8 cellular contexts compared by ENCODE assay signal in genomic region chr3:32502089-32502943, GRCh38. TPM values are rescaled to one million over a fixed set of nuclear protein-coding genes. Genes with fewer than 3 reads are reported as not detected.
A peak's percentile ranks its signal among the peaks of the same experiment; 100 is the strongest.
DNase-seq lines count a peak whose midpoint lies in the region; ATAC-seq and TF ChIP-seq lines count a peak whose summit lies in the region.

A gene with protein sequence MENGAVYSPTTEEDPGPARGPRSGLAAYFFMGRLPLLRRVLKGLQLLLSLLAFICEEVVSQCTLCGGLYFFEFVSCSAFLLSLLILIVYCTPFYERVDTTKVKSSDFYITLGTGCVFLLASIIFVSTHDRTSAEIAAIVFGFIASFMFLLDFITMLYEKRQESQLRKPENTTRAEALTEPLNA (minus strand): TSS chr3:32502852. CDS start chr3:32502745, 107 bp downstream.

- under 1% methylated on average over 62 of the region's 62 CpGs for WGBS in liver

- peak within 1 kb of the TSS; percentile 68 to 93 (median 93) for H3K4me3 ChIP-seq in liver (ENCODE audit: low read depth in 1 of 3, low read length in 3 of 3)

- no peaks in the 10 kb centered on the region for H3K27me3 ChIP-seq in liver (ENCODE audit: control insufficient read depth in 4 of 4, insufficient read depth in 4 of 4, low read length in 3 of 4)

- H3K4me1 ChIP-seq in liver (ENCODE audit: control insufficient read depth in 4 of 4, insufficient read depth in 4 of 4, low read length in 3 of 4) = peaks cover 4 to 22% (median 7%) of the 10 kb centered on the region in 4 donors

- no peaks in the 10 kb centered on the region for H3K9me3 ChIP-seq in liver (ENCODE audit: control insufficient read depth in 4 of 4, low read length in 3 of 4)

- ATAC-seq in GM18873 (IDR thresholded peaks at IDR 0.05; ENCODE audit: low FRiP score, unreplicated experiment) (peak; percentile 55), HG03135 (IDR thresholded peaks at IDR 0.05; ENCODE audit: unreplicated experiment) (peak; percentile 72)

- peak in 1 of 2 donors; percentile 37 for TF ChIP-seq RAD21 in liver (IDR thresholded peaks at IDR 0.05)

- TF ChIP-seq CTCF in AG09319 (IDR thresholded peaks at IDR 0.05; ENCODE audit: low read depth, low read length) = no peak
- no peak for TF ChIP-seq CTCF in liver (IDR thresholded peaks at IDR 0.05; ENCODE audit: low read depth, low read length, missing input control)

- H3K9ac ChIP-seq in liver (ENCODE audit: low read depth in 1 of 2, low read length in 2 of 2) = peak within 1 kb of the TSS; percentile 86 to 94

- peak; percentile 38 for DNase-seq in AG09319 (ENCODE audit: extremely low read depth, low read depth)
- DNase-seq in NCI-H526 treated with DMSO at 0.1 percent for 48 hours (lab: John Stamatoyannopoulos, UW) = peak; percentile 74
- peak; percentile 56 to 60 for DNase-seq in activated CD4-positive, alpha-beta T cell treated with anti-CD3 and anti-CD28 coated beads, Interleukin-2, amount 50 U/mL, for 4 hours
- peak; percentile 76 for DNase-seq in dermis blood vessel endothelial cell
- DNase-seq in stimulated activated CD4-positive, alpha-beta T cell treated with anti-CD3 and anti-CD28 coated beads, Interleukin-2, amount 100 ng/mL, for 48 hours = peak; percentile 67 to 69

- no peaks in the 10 kb centered on the region for H3K36me3 ChIP-seq in liver (ENCODE audit: control insufficient read depth in 4 of 4, insufficient read depth in 3 of 4, low read depth in 1 of 4, low read length in 3 of 4)

- H3K27ac ChIP-seq in liver (ENCODE audit: low read depth in 1 of 2, low read length in 2 of 2) = peak within 1 kb of the TSS; percentile 97

TF ChIP-seq in liver, 16 proteins besides CTCF, POLR2A, EP300 and RAD21:
- TF ChIP-seq FOXA2 (IDR thresholded peaks at IDR 0.05) (no peak), FOXA1 (IDR thresholded peaks at IDR 0.05) (no peak), GABPA (IDR thresholded peaks at IDR 0.05 in 1 of 2, conservative IDR thresholded peaks at IDR 0.05 in 1 of 2) (peak; percentile 28 to 53), SP1 (IDR thresholded peaks at IDR 0.05) (peak; percentile 32), RXRA (IDR thresholded peaks at IDR 0.05) (peak; percentile 8 to 37), ATF3 (IDR thresholded peaks at IDR 0.05) (no peak), HNF4A (conservative IDR thresholded peaks at IDR 0.05) (peak; percentile 73 to 74), YY1 (IDR thresholded peaks at IDR 0.05) (peak; percentile 72), JUND (IDR thresholded peaks at IDR 0.05) (no peak), EGR1 (IDR thresholded peaks at IDR 0.05; ENCODE audit: low read depth in 2 of 2) (peak; percentile 17 to 54), HNF4G (IDR thresholded peaks at IDR 0.05) (peak; percentile 11), NR2F2 (IDR thresholded peaks at IDR 0.05) (no peak), TAF1 (conservative IDR thresholded peaks at IDR 0.05) (peak; percentile 61)
- TF ChIP-seq, protein P1, sequence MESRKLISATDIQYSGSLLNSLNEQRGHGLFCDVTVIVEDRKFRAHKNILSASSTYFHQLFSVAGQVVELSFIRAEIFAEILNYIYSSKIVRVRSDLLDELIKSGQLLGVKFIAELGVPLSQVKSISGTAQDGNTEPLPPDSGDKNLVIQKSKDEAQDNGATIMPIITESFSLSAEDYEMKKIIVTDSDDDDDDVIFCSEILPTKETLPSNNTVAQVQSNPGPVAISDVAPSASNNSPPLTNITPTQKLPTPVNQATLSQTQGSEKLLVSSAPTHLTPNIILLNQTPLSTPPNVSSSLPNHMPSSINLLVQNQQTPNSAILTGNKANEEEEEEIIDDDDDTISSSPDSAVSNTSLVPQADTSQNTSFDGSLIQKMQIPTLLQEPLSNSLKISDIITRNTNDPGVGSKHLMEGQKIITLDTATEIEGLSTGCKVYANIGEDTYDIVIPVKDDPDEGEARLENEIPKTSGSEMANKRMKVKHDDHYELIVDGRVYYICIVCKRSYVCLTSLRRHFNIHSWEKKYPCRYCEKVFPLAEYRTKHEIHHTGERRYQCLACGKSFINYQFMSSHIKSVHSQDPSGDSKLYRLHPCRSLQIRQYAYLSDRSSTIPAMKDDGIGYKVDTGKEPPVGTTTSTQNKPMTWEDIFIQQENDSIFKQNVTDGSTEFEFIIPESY (IDR thresholded peaks at IDR 0.05) = no peak
- TF ChIP-seq, protein P2, sequence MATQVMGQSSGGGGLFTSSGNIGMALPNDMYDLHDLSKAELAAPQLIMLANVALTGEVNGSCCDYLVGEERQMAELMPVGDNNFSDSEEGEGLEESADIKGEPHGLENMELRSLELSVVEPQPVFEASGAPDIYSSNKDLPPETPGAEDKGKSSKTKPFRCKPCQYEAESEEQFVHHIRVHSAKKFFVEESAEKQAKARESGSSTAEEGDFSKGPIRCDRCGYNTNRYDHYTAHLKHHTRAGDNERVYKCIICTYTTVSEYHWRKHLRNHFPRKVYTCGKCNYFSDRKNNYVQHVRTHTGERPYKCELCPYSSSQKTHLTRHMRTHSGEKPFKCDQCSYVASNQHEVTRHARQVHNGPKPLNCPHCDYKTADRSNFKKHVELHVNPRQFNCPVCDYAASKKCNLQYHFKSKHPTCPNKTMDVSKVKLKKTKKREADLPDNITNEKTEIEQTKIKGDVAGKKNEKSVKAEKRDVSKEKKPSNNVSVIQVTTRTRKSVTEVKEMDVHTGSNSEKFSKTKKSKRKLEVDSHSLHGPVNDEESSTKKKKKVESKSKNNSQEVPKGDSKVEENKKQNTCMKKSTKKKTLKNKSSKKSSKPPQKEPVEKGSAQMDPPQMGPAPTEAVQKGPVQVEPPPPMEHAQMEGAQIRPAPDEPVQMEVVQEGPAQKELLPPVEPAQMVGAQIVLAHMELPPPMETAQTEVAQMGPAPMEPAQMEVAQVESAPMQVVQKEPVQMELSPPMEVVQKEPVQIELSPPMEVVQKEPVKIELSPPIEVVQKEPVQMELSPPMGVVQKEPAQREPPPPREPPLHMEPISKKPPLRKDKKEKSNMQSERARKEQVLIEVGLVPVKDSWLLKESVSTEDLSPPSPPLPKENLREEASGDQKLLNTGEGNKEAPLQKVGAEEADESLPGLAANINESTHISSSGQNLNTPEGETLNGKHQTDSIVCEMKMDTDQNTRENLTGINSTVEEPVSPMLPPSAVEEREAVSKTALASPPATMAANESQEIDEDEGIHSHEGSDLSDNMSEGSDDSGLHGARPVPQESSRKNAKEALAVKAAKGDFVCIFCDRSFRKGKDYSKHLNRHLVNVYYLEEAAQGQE (IDR thresholded peaks at IDR 0.05) = peak; percentile 31
- TF ChIP-seq, protein P3, sequence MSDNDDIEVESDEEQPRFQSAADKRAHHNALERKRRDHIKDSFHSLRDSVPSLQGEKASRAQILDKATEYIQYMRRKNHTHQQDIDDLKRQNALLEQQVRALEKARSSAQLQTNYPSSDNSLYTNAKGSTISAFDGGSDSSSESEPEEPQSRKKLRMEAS (IDR thresholded peaks at IDR 0.05) = peak; percentile 20

RNA-seq across cellular contexts. Expression of the gene that starts here (rescaled TPM):
- 110 and 161 TPM in 2 replicates for total RNA-seq in dermis blood vessel endothelial cell
- 10 to 100 TPM; 50.5 to 77.9 TPM for total RNA-seq in liver
- 10 to 100 TPM; 45.7 to 53.2 TPM for polyA plus RNA-seq in liver

Comparison
In these comparisons a context has a peak if more than half of its experiments do, and no peak if none do; other contexts are left out.
1. Peak in every context shown above with its lines: DNase-seq, ATAC-seq, H3K4me3 ChIP-seq and H3K27ac ChIP-seq.